In genomic region chr15:94314639-94315038, GRCh38 we compare ENCODE assay signal across 18 cellular contexts.
DNase-seq lines count a peak whose midpoint lies in the region; ATAC-seq and TF ChIP-seq lines count a peak whose summit lies in the region.
"Had no signal": no experiment of that assay in that cellular context is flagged by ENCODE, and none has a peak within 500 bp of the region (broad histone marks: within the 10 kb centered on the region; RNA-seq: fewer than 3 reads in every experiment).

No MANE protein-coding gene starts in this region.

- no peaks in the 10 kb centered on the region for H3K9me3 Mint-ChIP-seq in activated T-cell treated with anti-CD3 and anti-CD28 coated beads, Interleukin-2, amount 50 U/mL, for 24 hours
- no peaks in the 10 kb centered on the region for H3K9me3 Mint-ChIP-seq in activated T-helper 1 cell treated with anti-CD3 and anti-CD28 coated beads, Interleukin-12 subunit alpha, Interleukin-12 subunit beta, Interleukin-2, Interleukin-4 antibody, amounts not matched to agents 30 ng/mL and 10 ng/mL and 1 ng/mL, durations not matched to agents 14 hours and 24 hours and 36 hours
- no peaks in the 10 kb centered on the region for H3K9me3 Mint-ChIP-seq in effector memory CD8-positive, alpha-beta T cell
- peaks cover 5% of the 10 kb centered on the region for H3K9me3 Mint-ChIP-seq in neural crest cell

- no peaks in the 10 kb centered on the region for H3K27me3 Mint-ChIP-seq in activated T-cell treated with anti-CD3 and anti-CD28 coated beads, Interleukin-2, amount 50 U/mL, for 24 hours
- no peaks in the 10 kb centered on the region for H3K27me3 Mint-ChIP-seq in activated T-helper 1 cell treated with anti-CD3 and anti-CD28 coated beads, Interleukin-12 subunit alpha, Interleukin-12 subunit beta, Interleukin-2, Interleukin-4 antibody, amounts not matched to agents 30 ng/mL and 10 ng/mL and 1 ng/mL, durations not matched to agents 14 hours and 24 hours and 36 hours (ENCODE audit: insufficient read depth)
- no peaks in the 10 kb centered on the region for H3K27me3 Mint-ChIP-seq in effector memory CD8-positive, alpha-beta T cell
- H3K27me3 Mint-ChIP-seq in neural crest cell (ENCODE audit: low read depth), result no peaks in the 10 kb centered on the region

- H3K36me3 Mint-ChIP-seq in activated T-cell treated with anti-CD3 and anti-CD28 coated beads, Interleukin-2, amount 50 U/mL, for 24 hours (ENCODE audit: low read depth), result peaks cover 57% of the 10 kb centered on the region
- H3K36me3 Mint-ChIP-seq in activated T-helper 1 cell treated with anti-CD3 and anti-CD28 coated beads, Interleukin-12 subunit alpha, Interleukin-12 subunit beta, Interleukin-2, Interleukin-4 antibody, amounts not matched to agents 30 ng/mL and 10 ng/mL and 1 ng/mL, durations not matched to agents 14 hours and 24 hours and 36 hours (ENCODE audit: low read depth), result peaks cover 63% of the 10 kb centered on the region
- H3K36me3 Mint-ChIP-seq in effector memory CD8-positive, alpha-beta T cell (ENCODE audit: insufficient read depth), result peaks cover 18% of the 10 kb centered on the region
- peaks cover 3% of the 10 kb centered on the region for H3K36me3 Mint-ChIP-seq in neural crest cell (ENCODE audit: low read depth)

- no peak for TF ChIP-seq POLR2A in Peyer's patch (IDR thresholded peaks at IDR 0.05)

- H3K4me1 ChIP-seq in Peyer's patch, result no peaks in the 10 kb centered on the region

- intact Hi-C loops in activated T-helper 1 cell treated with anti-CD3 and anti-CD28 coated beads, Interleukin-12 subunit alpha, Interleukin-12 subunit beta, Interleukin-2, Interleukin-4 antibody, amounts not matched to agents 30 ng/mL and 10 ng/mL and 1 ng/mL, durations not matched to agents 14 hours and 24 hours and 36 hours (cut with micrococcal nuclease), result no loop called here

- no peak for TF ChIP-seq CTCF in neural crest cell (conservative IDR thresholded peaks at IDR 0.05)
- no peak for TF ChIP-seq CTCF in Peyer's patch (IDR thresholded peaks at IDR 0.05)

- peaks cover 4% of the 10 kb centered on the region for H3K4me1 Mint-ChIP-seq in activated T-cell treated with anti-CD3 and anti-CD28 coated beads, Interleukin-2, amount 50 U/mL, for 24 hours (ENCODE audit: low read depth)
- peaks cover 54% of the 10 kb centered on the region for H3K4me1 Mint-ChIP-seq in activated T-helper 1 cell treated with anti-CD3 and anti-CD28 coated beads, Interleukin-12 subunit alpha, Interleukin-12 subunit beta, Interleukin-2, Interleukin-4 antibody, amounts not matched to agents 30 ng/mL and 10 ng/mL and 1 ng/mL, durations not matched to agents 14 hours and 24 hours and 36 hours (ENCODE audit: low read depth)
- peaks cover 0 to 26% of the 10 kb centered on the region in 2 donors for H3K4me1 Mint-ChIP-seq in effector memory CD8-positive, alpha-beta T cell (ENCODE audit: low read depth in 2 of 2)
- no peaks in the 10 kb centered on the region for H3K4me1 Mint-ChIP-seq in neural crest cell

- H3K27me3 ChIP-seq in Peyer's patch, result no peaks in the 10 kb centered on the region

- H3K4me3 Mint-ChIP-seq in activated T-cell treated with anti-CD3 and anti-CD28 coated beads, Interleukin-2, amount 50 U/mL, for 24 hours, result no peak overlapping the region
- no peak overlapping the region for H3K4me3 Mint-ChIP-seq in activated T-helper 1 cell treated with anti-CD3 and anti-CD28 coated beads, Interleukin-12 subunit alpha, Interleukin-12 subunit beta, Interleukin-2, Interleukin-4 antibody, amounts not matched to agents 30 ng/mL and 10 ng/mL and 1 ng/mL, durations not matched to agents 14 hours and 24 hours and 36 hours
- no peak overlapping the region for H3K4me3 Mint-ChIP-seq in effector memory CD8-positive, alpha-beta T cell
- H3K4me3 Mint-ChIP-seq in neural crest cell, result no peak overlapping the region

- H3K4me3 ChIP-seq in Peyer's patch, result no peak overlapping the region
- H3K4me3 ChIP-seq: BLaER1 treated with 17β-estradiol and CSF1 and Interleukin-3, amounts not matched to agents 10 nM and 100 nM; PC-9 had no signal

- H3K27ac ChIP-seq in Peyer's patch, result no peak overlapping the region
- H3K27ac ChIP-seq: BLaER1 treated with 17β-estradiol and CSF1 and Interleukin-3, amounts not matched to agents 10 nM and 100 nM; HL-60; KMS-11; PC-9 had no signal

- peak overlapping the region; percentile 16 for H3K27ac Mint-ChIP-seq in activated T-cell treated with anti-CD3 and anti-CD28 coated beads, Interleukin-2, amount 50 U/mL, for 24 hours
- H3K27ac Mint-ChIP-seq in activated T-helper 1 cell treated with anti-CD3 and anti-CD28 coated beads, Interleukin-12 subunit alpha, Interleukin-12 subunit beta, Interleukin-2, Interleukin-4 antibody, amounts not matched to agents 30 ng/mL and 10 ng/mL and 1 ng/mL, durations not matched to agents 14 hours and 24 hours and 36 hours, result peak overlapping the region; percentile 20
- peak overlapping the region; percentile 0 to 57 for H3K27ac Mint-ChIP-seq in effector memory CD8-positive, alpha-beta T cell
- H3K27ac Mint-ChIP-seq in neural crest cell (ENCODE audit: unreplicated experiment), result peak overlapping the region; percentile 15

- no peak for DNase-seq in activated T-cell treated with anti-CD3 and anti-CD28 coated beads, Interleukin-2, amount 50 U/mL, for 24 hours
- DNase-seq in activated T-cell treated with anti-CD3 and anti-CD28 coated beads for 4 hours (no peak), neural crest cell (ENCODE audit: low read depth, low spot score) (no peak), AG08396 (ENCODE audit: low spot score) (no peak), Peyer's patch (no peak)
- no peak for DNase-seq in activated T-helper 1 cell treated with anti-CD3 and anti-CD28 coated beads, Interleukin-12 subunit alpha, Interleukin-12 subunit beta, Interleukin-2, Interleukin-4 antibody, amounts not matched to agents 30 ng/mL and 10 ng/mL and 1 ng/mL, durations not matched to agents 14 hours and 24 hours and 36 hours (ENCODE audit: low spot score)
- DNase-seq in effector memory CD8-positive, alpha-beta T cell, result no peak
- DNase-seq: COR-L47, DMS 273 treated with DMSO at 0.1 percent for 48 hours, DND-41, NCI-H1436, NCI-H1930, NCI-H345, PC-9 had no signal

- peaks cover 0 to 12% (median 3%) of the 10 kb centered on the region in 3 donors for H3K36me3 ChIP-seq in Peyer's patch

- no peaks in the 10 kb centered on the region for H3K9me3 ChIP-seq in Peyer's patch

- ATAC-seq in effector memory CD8-positive, alpha-beta T cell (replicated peaks), result no peak
- ATAC-seq in GM21515 (IDR thresholded peaks at IDR 0.05; ENCODE audit: unreplicated experiment), result no peak
